In genomic region chrX:16143968-16144367, GRCh38 we compare ENCODE assay signal across 25 cellular contexts. TPM values are rescaled to one million over a fixed set of nuclear protein-coding genes. Genes with fewer than 3 reads are reported as not detected.
DNase-seq lines count a peak whose midpoint lies in the region; ATAC-seq, FAIRE-seq and TF ChIP-seq lines count a peak whose summit lies in the region.
"Had no signal": no experiment of that assay in that cellular context is flagged by ENCODE, and none has a peak within 500 bp of the region (broad histone marks: within the 10 kb centered on the region; RNA-seq: fewer than 3 reads in every experiment).

No MANE protein-coding gene starts in this region.

- H3F3A ChIP-seq in neural progenitor cell (ENCODE audit: low read depth) = no peaks in the 10 kb centered on the region

- H3K27me3 ChIP-seq in astrocyte (ENCODE audit: insufficient read depth, low read length) (no peaks in the 10 kb centered on the region), gastroesophageal sphincter (no peaks in the 10 kb centered on the region), neural progenitor cell (no peaks in the 10 kb centered on the region)

- H3K4me1 ChIP-seq in A549 (no peaks in the 10 kb centered on the region), astrocyte (ENCODE audit: insufficient read depth, low read length) (no peaks in the 10 kb centered on the region), gastroesophageal sphincter (peaks cover 0 to 14% (median 0%) of the 10 kb centered on the region in 3 donors), neural progenitor cell (no peaks in the 10 kb centered on the region)
- H3K4me1 ChIP-seq: BLaER1, Caco-2 had no signal

- H3K36me3 Mint-ChIP-seq in astrocyte (ENCODE audit: low read depth, unreplicated experiment) (no peaks in the 10 kb centered on the region), neural progenitor cell (no peaks in the 10 kb centered on the region)
- H3K36me3 Mint-ChIP-seq: CD4-positive, CD25-positive, alpha-beta regulatory T cell; CD8-positive, alpha-beta T cell had no signal

- TF ChIP-seq EP300 in A549 (IDR thresholded peaks at IDR 0.05) (no peak), gastroesophageal sphincter (IDR thresholded peaks at IDR 0.05) (no peak)

- H3K79me2 ChIP-seq in astrocyte (ENCODE audit: insufficient read depth, low read length) (no peaks in the 10 kb centered on the region), neural progenitor cell (ENCODE audit: low read depth) (peaks cover 3% of the 10 kb centered on the region)

- POLR2A ChIA-PET in A549 (lab: Yijun Ruan, JAX) = no interaction called here

- DNase-seq in A549 (ENCODE audit: low read depth in 1 of 2, low spot score in 1 of 2) (no peak), NCI-H226 (peak; percentile 17), astrocyte (ENCODE audit: low read depth) (no peak), HuH-7 (ENCODE audit: low spot score) (no peak), NCI-H1436 treated with DMSO at 0.1 percent for 48 hours (lab: John Stamatoyannopoulos, UW) (no peak), neural progenitor cell (ENCODE audit: low spot score) (no peak)
- DNase-seq: 8988T; Caco-2; CD4-positive, CD25-positive, alpha-beta regulatory T cell; CD8-positive, alpha-beta T cell; DMS153; DMS79; EL; GDM1; H9 had no signal

- H3K27me3 Mint-ChIP-seq in astrocyte (ENCODE audit: low read depth, unreplicated experiment) (no peaks in the 10 kb centered on the region), neural progenitor cell (ENCODE audit: insufficient read depth, low read depth) (peaks cover 2% of the 10 kb centered on the region)

- H3K4me3 Mint-ChIP-seq in astrocyte (ENCODE audit: unreplicated experiment) (no peak overlapping the region), neural progenitor cell (no peak overlapping the region)
- H3K4me3 Mint-ChIP-seq: B cell; CD4-positive, CD25-positive, alpha-beta regulatory T cell; CD8-positive, alpha-beta T cell; GM23338 had no signal

- H2AFZ ChIP-seq in astrocyte (ENCODE audit: low read depth, low read length) = no peak overlapping the region
- no peak overlapping the region for H2AFZ ChIP-seq in neural progenitor cell (replicated peaks)
- H2AFZ ChIP-seq: GM23338 had no signal

- TF ChIP-seq CTCF in A549 (IDR thresholded peaks at IDR 0.05) (no peak), astrocyte (IDR thresholded peaks at IDR 0.05; ENCODE audit: insufficient read depth, low read depth, low read length) (no peak), gastroesophageal sphincter (IDR thresholded peaks at IDR 0.05) (no peak), neural progenitor cell (IDR thresholded peaks at IDR 0.05) (no peak)

- H3K4me3 ChIP-seq in A549 (no peak overlapping the region), astrocyte (ENCODE audit: insufficient read depth, low read depth, low read length) (no peak overlapping the region), gastroesophageal sphincter (no peak overlapping the region), neural progenitor cell (no peak overlapping the region)
- H3K4me3 ChIP-seq: BLaER1, GM12878, GM23338 had no signal

- H3K9ac ChIP-seq in astrocyte (ENCODE audit: low read length) (no peak overlapping the region), neural progenitor cell (no peak overlapping the region)
- H3K9ac ChIP-seq: BLaER1 had no signal

- no peak overlapping the region for H3K27ac Mint-ChIP-seq in astrocyte (ENCODE audit: unreplicated experiment)
- H3K27ac Mint-ChIP-seq in neural progenitor cell = no peak overlapping the region
- H3K27ac Mint-ChIP-seq: B cell; CD4-positive, CD25-positive, alpha-beta regulatory T cell; CD8-positive, alpha-beta T cell; GM23338; H9 had no signal

- no peaks in the 10 kb centered on the region for H3K36me3 ChIP-seq in astrocyte (ENCODE audit: insufficient read depth, low read length)
- H3K36me3 ChIP-seq in gastroesophageal sphincter = no peaks in the 10 kb centered on the region
- no peaks in the 10 kb centered on the region for H3K36me3 ChIP-seq in neural progenitor cell
- H3K36me3 ChIP-seq: BLaER1 had no signal

- H3K27ac ChIP-seq in A549 (no peak overlapping the region), astrocyte (ENCODE audit: low read depth, low read length) (no peak overlapping the region), gastroesophageal sphincter (peak overlapping the region; percentile 7 to 79 (median 44)), neural progenitor cell (no peak overlapping the region)
- H3K27ac ChIP-seq: BLaER1, C4-2B had no signal

- H3K4me1 Mint-ChIP-seq in astrocyte (ENCODE audit: low read depth, unreplicated experiment) = no peaks in the 10 kb centered on the region
- no peaks in the 10 kb centered on the region for H3K4me1 Mint-ChIP-seq in neural progenitor cell
- H3K4me1 Mint-ChIP-seq: B cell; CD4-positive, CD25-positive, alpha-beta regulatory T cell; GM23338 had no signal

- TF ChIP-seq POLR2A in A549 (IDR thresholded peaks at IDR 0.05; ENCODE audit: low read length) = no peak
- no peak for TF ChIP-seq POLR2A in gastroesophageal sphincter (IDR thresholded peaks at IDR 0.05)

- TF ChIP-seq RAD21 in A549 (conservative IDR thresholded peaks at IDR 0.05 in 1 of 2, IDR thresholded peaks at IDR 0.05 in 1 of 2) = no peak

- FAIRE-seq in A549 (lab: Jason Lieb, UNC) = peak; percentile 54
- FAIRE-seq in astrocyte (lab: Jason Lieb, UNC) = peak; percentile 32
- FAIRE-seq: GM12878, GM18507 had no signal

- H3K9me3 Mint-ChIP-seq in astrocyte (ENCODE audit: unreplicated experiment) (no peaks in the 10 kb centered on the region), neural progenitor cell (no peaks in the 10 kb centered on the region)
- H3K9me3 Mint-ChIP-seq: CD4-positive, CD25-positive, alpha-beta regulatory T cell had no signal

- ATAC-seq in A549 (no peak), gastroesophageal sphincter (no peak)
- ATAC-seq: CD8-positive, alpha-beta T cell; GM12878; GM23338; HCT116 had no signal

- H4K20me1 ChIP-seq in astrocyte (ENCODE audit: insufficient read depth, low read length) = no peaks in the 10 kb centered on the region
- no peaks in the 10 kb centered on the region for H4K20me1 ChIP-seq in neural progenitor cell (ENCODE audit: low read depth)
- H4K20me1 ChIP-seq: BLaER1 had no signal

- CTCF ChIA-PET in A549 (lab: Yijun Ruan, JAX) = no interaction called here

- H3K4me2 ChIP-seq in A549 (no peak overlapping the region), astrocyte (ENCODE audit: low read length) (no peak overlapping the region), neural progenitor cell (no peak overlapping the region)
- H3K4me2 ChIP-seq: BLaER1, GM23338 had no signal

- H3K9me3 ChIP-seq in A549 (no peaks in the 10 kb centered on the region), astrocyte (ENCODE audit: insufficient read depth, low read depth, low read length) (no peaks in the 10 kb centered on the region), gastroesophageal sphincter (no peaks in the 10 kb centered on the region), neural progenitor cell (ENCODE audit: low read depth) (no peaks in the 10 kb centered on the region)
- H3K9me3 ChIP-seq: Caco-2 had no signal

TF ChIP-seq in A549, 52 proteins besides CTCF, POLR2A, EP300 and RAD21 (continues in another document):
- TF ChIP-seq, protein P1, sequence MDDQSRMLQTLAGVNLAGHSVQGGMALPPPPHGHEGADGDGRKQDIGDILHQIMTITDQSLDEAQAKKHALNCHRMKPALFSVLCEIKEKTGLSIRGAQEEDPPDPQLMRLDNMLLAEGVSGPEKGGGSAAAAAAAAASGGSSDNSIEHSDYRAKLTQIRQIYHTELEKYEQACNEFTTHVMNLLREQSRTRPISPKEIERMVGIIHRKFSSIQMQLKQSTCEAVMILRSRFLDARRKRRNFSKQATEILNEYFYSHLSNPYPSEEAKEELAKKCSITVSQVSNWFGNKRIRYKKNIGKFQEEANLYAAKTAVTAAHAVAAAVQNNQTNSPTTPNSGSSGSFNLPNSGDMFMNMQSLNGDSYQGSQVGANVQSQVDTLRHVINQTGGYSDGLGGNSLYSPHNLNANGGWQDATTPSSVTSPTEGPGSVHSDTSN (IDR thresholded peaks at IDR 0.05) = no peak
- no peak for TF ChIP-seq CBX8 (IDR thresholded peaks at IDR 0.05)
- no peak for TF ChIP-seq MYC (IDR thresholded peaks at IDR 0.05; ENCODE audit: borderline replicate concordance, low read length)

RNA-seq across cellular contexts. Expression of gene GRPR, which starts 20.6 kb away (rescaled TPM):
- polyA plus RNA-seq in A549 (2011; rRNA removed) (0.04 and 0.11 TPM in 2 replicates), A549 (2017; fragmentation: RNase III; extraction: RNeasy Plus Mini Kit Qiagen cat#74134 plus additional on column Dnase treatment) (0.06 to 0.08 TPM in 2 of 3 replicates, not detected in the other)
- 0.01 TPM in 2 replicates for polyA plus RNA-seq in A549 (2012; cell fraction: cytosol; rRNA removed)
- polyA plus RNA-seq in A549 (2012; cell fraction: nucleus; rRNA removed) = 0.07 TPM in 1 of 2 replicates, not detected in the other
- polyA minus RNA-seq in A549 (2011; rRNA and poly(A)+ RNA removed) = 0.15 and 0.17 TPM in 2 replicates
- total RNA-seq in astrocyte (1.9 and 3.0 TPM in 2 replicates), gastroesophageal sphincter (10 to 100 TPM in 3 of 4 donors, 1 to 10 TPM in 1; 3.2 to 39.5 (median 16.0) TPM), neural progenitor cell (ENCODE audit: low replicate concordance) (2.8 and 4.1 TPM in 2 replicates)
- total RNA-seq: Caco-2; CD4-positive, CD25-positive, alpha-beta regulatory T cell; H4 had no signal

RNA-seq across cellular contexts. Expression of gene MAGEB17, which starts 23.3 kb away (rescaled TPM):
- polyA plus RNA-seq in A549 (2011; rRNA removed) (not detected in 2 replicates), A549 (2017; fragmentation: RNase III; extraction: RNeasy Plus Mini Kit Qiagen cat#74134 plus additional on column Dnase treatment) (not detected in 3 replicates)
- not detected in 2 replicates for polyA plus RNA-seq in A549 (2012; cell fraction: cytosol; rRNA removed)
- 0.06 TPM in 1 of 2 replicates, not detected in the other for polyA plus RNA-seq in A549 (2012; cell fraction: nucleus; rRNA removed)
- polyA minus RNA-seq in A549 (2011; rRNA and poly(A)+ RNA removed) = not detected in 2 replicates
- total RNA-seq in astrocyte (not detected in 2 replicates), gastroesophageal sphincter (1 to 10 TPM in 3 of 4 donors, not detected in 1; 1.4 to 2.4 (median 1.9) TPM), neural progenitor cell (ENCODE audit: low replicate concordance) (0.09 TPM in 1 of 2 replicates, not detected in the other)
- total RNA-seq: A673; B cell; Caco-2; CD4-positive, CD25-positive, alpha-beta regulatory T cell; CD8-positive, alpha-beta T cell; H4 had no signal
- polyA plus RNA-seq: CD4-positive, CD25-positive, alpha-beta regulatory T cell had no signal

Comparison
In these comparisons a context has a peak if more than half of its experiments do, and no peak if none do; other contexts are left out.
1. H3K27ac ChIP-seq: peak in gastroesophageal sphincter (4 of 4); none in A549 (0 of 2), astrocyte (single experiment) and neural progenitor cell (single experiment).